ENCODE assay signal across 8 cellular contexts in the genomic region with DNA sequence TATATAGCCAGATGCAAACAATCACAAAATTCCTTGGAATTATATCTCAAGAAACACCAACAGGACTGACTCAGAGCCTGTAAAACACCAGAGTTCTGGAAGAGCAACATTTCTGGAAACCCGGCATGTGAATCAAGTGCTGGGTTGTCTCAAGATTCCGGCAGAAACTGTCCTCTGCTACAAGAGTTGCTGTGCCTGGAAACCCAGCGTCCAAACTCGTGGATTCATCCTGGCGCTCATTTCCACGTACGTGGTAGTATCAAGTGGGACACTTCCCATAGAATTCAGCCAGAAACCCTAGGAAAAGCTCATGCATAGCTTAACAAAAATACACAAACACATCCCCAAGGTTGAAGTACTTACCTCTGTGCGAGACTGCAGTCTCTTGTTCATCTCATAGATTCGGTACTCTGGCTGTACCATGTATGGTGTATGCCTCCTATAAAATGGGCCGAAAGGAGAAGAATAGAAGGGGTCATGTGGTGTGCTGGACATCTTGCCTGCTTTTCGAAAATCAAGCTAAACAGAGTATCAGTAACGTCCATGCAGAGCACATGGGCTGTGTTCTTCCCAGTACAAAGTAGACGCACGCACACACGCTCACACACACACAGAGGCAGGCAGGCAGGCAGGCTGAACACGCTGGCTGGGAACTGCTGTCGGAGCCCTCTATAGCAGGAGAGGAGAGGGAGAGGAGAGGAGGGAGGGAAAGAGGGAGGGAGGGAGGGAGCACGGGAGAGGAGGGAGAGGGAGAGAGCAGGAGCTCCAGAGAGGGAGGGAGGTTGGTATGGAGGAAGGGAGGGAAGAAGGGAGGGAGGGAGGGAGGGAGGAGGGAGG. TPM values are rescaled to one million over a fixed set of nuclear protein-coding genes. Genes with fewer than 3 reads are reported as not detected.
DNase-seq lines count a peak whose midpoint lies in the region; ATAC-seq and TF ChIP-seq lines count a peak whose summit lies in the region.

LDB2 (minus strand) TSS at position 655 of the 837 bp plus-strand sequence.

- H3K27me3 Mint-ChIP-seq in T-cell = peaks cover 0 to 11% of the 10 kb centered on the region in 2 donors

- H3K36me3 Mint-ChIP-seq in T-cell = no peaks in the 10 kb centered on the region

- POLR2A ChIA-PET in T-cell (lab: Charles Lee) = no interaction called here

- DNase-seq in SK-MEL-5 (ENCODE audit: low read depth, low spot score) (peak; percentile 5), mesenteric fat pad (ENCODE audit: low spot score) (no peak), thoracic aorta (ENCODE audit: low spot score) (no peak), T-cell (no peak), middle frontal gyrus (ENCODE audit: extremely low spot score, low spot score) (no peak), inferior parietal cortex (ENCODE audit: extremely low spot score) (no peak)
- DNase-seq in central memory CD4-positive, alpha-beta T cell = no peak

- H3K27ac Mint-ChIP-seq in T-cell = no peak within 1 kb of the TSS

- TF ChIP-seq CTCF in thoracic aorta (IDR thresholded peaks at IDR 0.05) = no peak

- no peaks in the 10 kb centered on the region for H3K9me3 ChIP-seq in thoracic aorta

- H3K27me3 ChIP-seq in thoracic aorta (replicated peaks; ENCODE audit: insufficient read depth) = no peaks in the 10 kb centered on the region

- H3K4me3 ChIP-seq in thoracic aorta = peak within 1 kb of the TSS; percentile 64

- H3K27ac ChIP-seq in thoracic aorta = no peak within 1 kb of the TSS

- H3K9me3 Mint-ChIP-seq in T-cell = no peaks in the 10 kb centered on the region

- peak within 1 kb of the TSS in 1 of 3 donors; percentile 35 for H3K4me3 Mint-ChIP-seq in T-cell

- in situ Hi-C loops in SK-MEL-5 (cut with HindIII; ENCODE audit: low pct_unique_long_range_greater_than_20kb, low sequenced_read_pairs) = no loop called here

- no peaks in the 10 kb centered on the region for H3K36me3 ChIP-seq in thoracic aorta

- CTCF ChIA-PET in T-cell (lab: Charles Lee) = no interaction called here

- no peaks in the 10 kb centered on the region for H3K4me1 ChIP-seq in thoracic aorta (ENCODE audit: control insufficient read depth in 1 of 2, low read depth in 2 of 2)

- peaks cover 10 to 16% (median 13%) of the 10 kb centered on the region in 3 donors for H3K4me1 Mint-ChIP-seq in T-cell

- peak; percentile 57 for ATAC-seq in esophagus mucosa
- peak; percentile 61 for ATAC-seq in thoracic aorta (ENCODE audit: insufficient number of reproducible peaks, low FRiP score, low read depth)
- ATAC-seq in T-cell (replicated peaks in 1 of 4) = no peak

RNA-seq across cellular contexts. Expression of gene LDB2, which starts in this region (rescaled TPM):
- total RNA-seq in SK-MEL-5 (2014; rRNA removed; shearing (Covaris generic)) = 0.08 and 0.61 TPM in 2 replicates
- polyA plus RNA-seq in SK-MEL-5 (2015; cell fraction: cytosol; rRNA removed) = 0.14 TPM in 1 of 2 replicates, not detected in the other
- polyA plus RNA-seq in SK-MEL-5 (2015; cell fraction: nucleus; rRNA removed) = 0.54 TPM in 1 of 2 replicates, not detected in the other
- total RNA-seq in esophagus mucosa (4.9 TPM), mesenteric fat pad (53.2 TPM), thoracic aorta (10 to 100 TPM; 31.0 to 34.1 TPM), T-cell (under 1 TPM in 3 of 5 donors, not detected in 2; 0.15 to 0.82 (median 0.39) TPM)

Comparison
In these comparisons a context has a peak if more than half of its experiments do, and no peak if none do; other contexts are left out.
1. Peak in DNase-seq in SK-MEL-5; RNA of the gene not detected or under 1 TPM.
2. ATAC-seq: peak in esophagus mucosa (single experiment) and thoracic aorta (single experiment); none in T-cell (0 of 4).